ENCODE assay signal across 15 cellular contexts in the genomic region with DNA sequence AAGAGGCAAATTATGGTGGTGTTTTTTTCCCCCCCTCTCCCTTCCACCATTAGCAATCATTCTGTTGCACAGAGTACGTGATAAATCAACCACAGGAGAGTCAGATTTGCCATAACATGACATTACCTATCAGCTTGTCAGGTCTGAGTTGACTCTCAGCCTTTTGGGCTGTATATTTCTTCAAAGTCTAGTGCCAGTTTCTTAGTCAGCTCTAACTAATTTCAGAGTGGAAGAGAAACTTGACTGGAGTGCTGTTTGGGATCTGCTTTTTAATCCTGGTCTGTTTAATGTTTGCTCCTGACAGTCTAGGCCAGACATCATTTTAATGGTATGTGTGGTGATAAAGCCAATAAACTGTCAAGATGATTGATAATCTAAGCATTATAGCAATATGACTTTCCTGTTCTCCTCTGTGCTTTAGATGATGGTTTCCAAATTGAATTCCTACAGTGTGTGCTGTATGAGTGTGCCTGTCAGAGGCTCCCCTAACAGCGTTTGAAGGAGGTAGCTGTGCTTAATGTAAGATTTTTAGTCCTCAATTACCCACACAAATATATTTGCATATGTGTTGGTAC.
DNase-seq lines count a peak whose midpoint lies in the region; ATAC-seq, FAIRE-seq and TF ChIP-seq lines count a peak whose summit lies in the region.
"Had no signal": no experiment of that assay in that cellular context is flagged by ENCODE, and none has a peak within 500 bp of the region (broad histone marks: within the 10 kb centered on the region; RNA-seq: fewer than 3 reads in every experiment).

No MANE protein-coding gene starts in this region.

- peak overlapping the region; percentile 65 for H3K27ac ChIP-seq in ACC112 (ENCODE audit: low read depth, low read length)
- no peak overlapping the region for H3K27ac ChIP-seq in IMR-90 (ENCODE audit: insufficient read depth, low read length)
- H3K27ac ChIP-seq in astrocyte (ENCODE audit: low read depth, low read length), result peak overlapping the region; percentile 1
- no peak overlapping the region for H3K27ac ChIP-seq in mesenchymal stem cell (ENCODE audit: low read length, poor library complexity, severe bottlenecking)
- H3K27ac ChIP-seq: BLaER1 treated with 17β-estradiol and CSF1 and Interleukin-3, amounts not matched to agents 10 nM and 100 nM had no signal

- H3K79me1 ChIP-seq in IMR-90 (ENCODE audit: low read depth in 1 of 2, low read length in 2 of 2) (no peaks in the 10 kb centered on the region), mesenchymal stem cell (replicated peaks; ENCODE audit: low read length, poor library complexity, severe bottlenecking) (no peaks in the 10 kb centered on the region)

- H3K27me3 ChIP-seq in ACC112 (ENCODE audit: insufficient read depth, low read length) (no peaks in the 10 kb centered on the region), IMR-90 (ENCODE audit: control insufficient read depth, insufficient read depth, low read length) (peaks cover 23% of the 10 kb centered on the region), astrocyte (ENCODE audit: insufficient read depth, low read length) (peaks cover 11% of the 10 kb centered on the region), mesenchymal stem cell (ENCODE audit: control insufficient read depth in 1 of 2, insufficient read depth in 1 of 2, low read length in 2 of 2) (peaks cover 0 to 39% of the 10 kb centered on the region in 2 experiments)

- H2AFZ ChIP-seq in ACC112 (ENCODE audit: low read length, unreplicated experiment), result peak overlapping the region; percentile 29
- no peak overlapping the region for H2AFZ ChIP-seq in IMR-90 (replicated peaks; ENCODE audit: low read length, poor library complexity)
- no peak overlapping the region for H2AFZ ChIP-seq in astrocyte (ENCODE audit: low read depth, low read length)
- H2AFZ ChIP-seq in mesenchymal stem cell (ENCODE audit: low read depth, low read length), result no peak overlapping the region

- intact Hi-C loops in IMR-90 (cut with micrococcal nuclease), result no loop called here

- H4K20me1 ChIP-seq in IMR-90 (ENCODE audit: insufficient read depth, low read length) (no peaks in the 10 kb centered on the region), astrocyte (ENCODE audit: insufficient read depth, low read length) (no peaks in the 10 kb centered on the region)
- H4K20me1 ChIP-seq: BLaER1 treated with 17β-estradiol and CSF1 and Interleukin-3, amounts not matched to agents 10 nM and 100 nM had no signal

- H3K56ac ChIP-seq in IMR-90 (ENCODE audit: extremely low read depth, insufficient read depth, low read length), result no peak overlapping the region

- no peaks in the 10 kb centered on the region for H3K79me2 ChIP-seq in ACC112 (ENCODE audit: control insufficient read depth, insufficient read depth, low read length, unreplicated experiment)
- no peaks in the 10 kb centered on the region for H3K79me2 ChIP-seq in astrocyte (ENCODE audit: insufficient read depth, low read length)

- CTCF ChIA-PET in IMR-90 (lab: Yijun Ruan, JAX), result no interaction called here

- H3K4me3 ChIP-seq in ACC112 (ENCODE audit: low read depth, low read length) (peak overlapping the region; percentile 22; the same call in 1 of the 2 replicates), IMR-90 (ENCODE audit: insufficient read depth, low read depth, low read length) (no peak overlapping the region), astrocyte (ENCODE audit: insufficient read depth, low read depth, low read length) (no peak overlapping the region), mesenchymal stem cell (ENCODE audit: insufficient read depth in 1 of 2, low read depth in 1 of 2, low read length in 2 of 2) (peak overlapping the region in 1 of 2 experiments; percentile 28)
- H3K4me3 ChIP-seq: BLaER1 treated with 17β-estradiol and CSF1 and Interleukin-3, amounts not matched to agents 10 nM and 100 nM; lung had no signal

- H3K9me1 ChIP-seq in IMR-90 (ENCODE audit: insufficient read depth, low read length), result no peaks in the 10 kb centered on the region

- H2BK5ac ChIP-seq in IMR-90 (ENCODE audit: low read depth, low read length, poor library complexity, severe bottlenecking) (no peak overlapping the region), mesenchymal stem cell (ENCODE audit: low read depth, low read length, poor library complexity, severe bottlenecking) (no peak overlapping the region)

- no peak overlapping the region for H4K5ac ChIP-seq in IMR-90 (ENCODE audit: low read depth, low read length)

- dilution Hi-C loops in IMR-90 (cut with HindIII; ENCODE audit: low sequenced_read_pairs, unreplicated experiment), result no loop called here

- FAIRE-seq in astrocyte (lab: Jason Lieb, UNC), result peak; percentile 93
- FAIRE-seq: GM12891 had no signal

- no CpG with 5 or more reads among the region's 2 CpGs for WGBS in IMR-90 (ENCODE audit: extremely low coverage in 2 of 2, insufficient read length in 1 of 2), 2 experiments
- WGBS in mesenchymal stem cell, result 7% methylated on average over 1 of the region's 2 CpGs

- H3K18ac ChIP-seq in IMR-90 (ENCODE audit: low read depth, low read length) (no peak overlapping the region), mesenchymal stem cell (ENCODE audit: low read depth in 1 of 2, low read length in 2 of 2) (peak overlapping the region in 1 of 2 experiments; percentile 6)

- TF ChIP-seq POLR2A in IMR-90 (IDR thresholded peaks at IDR 0.05; ENCODE audit: low read depth, low read length), result no peak

- H4K91ac ChIP-seq in IMR-90 (ENCODE audit: insufficient read depth, low read depth, low read length), result no peak overlapping the region
- no peak overlapping the region for H4K91ac ChIP-seq in mesenchymal stem cell (ENCODE audit: low read length)

- in situ Hi-C loops in IMR-90 (cut with MboI; ENCODE audit: low sequenced_read_pairs), result no loop called here

- H2AK9ac ChIP-seq in IMR-90 (replicated peaks; ENCODE audit: low read depth, low read length, poor library complexity), result no peak overlapping the region

- ATAC-seq in IMR-90 (ENCODE audit: low read depth) (peak; percentile 79), HG02840 (IDR thresholded peaks at IDR 0.05; ENCODE audit: low FRiP score, unreplicated experiment) (no peak), HG03175 (IDR thresholded peaks at IDR 0.05; ENCODE audit: unreplicated experiment) (no peak), HG03045 (IDR thresholded peaks at IDR 0.05; ENCODE audit: unreplicated experiment) (no peak)
- ATAC-seq: stimulated activated naive CD8-positive, alpha-beta T cell treated with anti-CD3 and anti-CD28 coated beads, Interleukin-15, Interleukin-2, amounts not matched to agents 100 U/mL and 50 U/mL, for 24 hours had no signal

- H3K4me3 Mint-ChIP-seq in astrocyte (ENCODE audit: unreplicated experiment), result no peak overlapping the region
- H3K4me3 Mint-ChIP-seq: activated naive CD4-positive, alpha-beta T cell treated with anti-CD3 and anti-CD28 coated beads, Interleukin-2, amount 50 U/mL, for 24 hours had no signal

- no peaks in the 10 kb centered on the region for H3K36me3 Mint-ChIP-seq in astrocyte (ENCODE audit: low read depth, unreplicated experiment)
- H3K36me3 Mint-ChIP-seq: activated naive CD4-positive, alpha-beta T cell treated with anti-CD3 and anti-CD28 coated beads, Interleukin-2, amount 50 U/mL, for 24 hours had no signal

- H3K4ac ChIP-seq in IMR-90 (ENCODE audit: low read depth, low read length) (no peak overlapping the region), mesenchymal stem cell (ENCODE audit: low read depth in 1 of 2, low read length in 2 of 2) (no peak overlapping the region)

- H3K14ac ChIP-seq in IMR-90 (replicated peaks; ENCODE audit: low read depth, low read length), result no peak overlapping the region
- H3K14ac ChIP-seq in mesenchymal stem cell (ENCODE audit: low read length in 2 of 2), result no peak overlapping the region

- TF ChIP-seq RAD21 in IMR-90 (IDR thresholded peaks at IDR 0.05; ENCODE audit: low read length), result no peak

- peak overlapping the region in 1 of 2 experiments; percentile 3 for H2BK12ac ChIP-seq in mesenchymal stem cell (ENCODE audit: low read length in 2 of 2)

- H3K9ac ChIP-seq in IMR-90 (ENCODE audit: low read depth, low read length) (no peak overlapping the region), astrocyte (ENCODE audit: low read length) (no peak overlapping the region), mesenchymal stem cell (ENCODE audit: low read length) (peak overlapping the region; percentile 51)
- H3K9ac ChIP-seq: BLaER1 treated with 17β-estradiol and CSF1 and Interleukin-3, amounts not matched to agents 10 nM and 100 nM had no signal

- H3K4me1 ChIP-seq in ACC112 (ENCODE audit: control insufficient read depth, insufficient read depth, low read length, unreplicated experiment) (peaks cover 32% of the 10 kb centered on the region), IMR-90 (ENCODE audit: control insufficient read depth, insufficient read depth, low read length) (peaks cover 2% of the 10 kb centered on the region; the same call in 1 of the 2 replicates), astrocyte (ENCODE audit: insufficient read depth, low read length) (peaks cover 6% of the 10 kb centered on the region), mesenchymal stem cell (ENCODE audit: control insufficient read depth, insufficient read depth, low read depth, low read length) (peaks cover 1% of the 10 kb centered on the region)

- no peak overlapping the region for H2BK120ac ChIP-seq in IMR-90 (ENCODE audit: low read depth, low read length)
- no peak overlapping the region for H2BK120ac ChIP-seq in mesenchymal stem cell (ENCODE audit: low read depth, low read length)

- H2BK15ac ChIP-seq in IMR-90 (ENCODE audit: low read depth, low read length), result no peak overlapping the region
- no peak overlapping the region for H2BK15ac ChIP-seq in mesenchymal stem cell (ENCODE audit: low read depth, poor library complexity, severe bottlenecking)

- H2AK5ac ChIP-seq in IMR-90 (ENCODE audit: low read depth, low read length), result no peak overlapping the region
- no peak overlapping the region for H2AK5ac ChIP-seq in mesenchymal stem cell (ENCODE audit: low read length, severe bottlenecking)

- TF ChIP-seq CTCF in IMR-90 (conservative IDR thresholded peaks at IDR 0.05; ENCODE audit: low read depth, low read length) (no peak), astrocyte (IDR thresholded peaks at IDR 0.05; ENCODE audit: insufficient read depth, low read depth, low read length) (no peak)

- H3K9me3 ChIP-seq in IMR-90 (ENCODE audit: control insufficient read depth, insufficient read depth, low read length) (no peaks in the 10 kb centered on the region), astrocyte (ENCODE audit: insufficient read depth, low read depth, low read length) (no peaks in the 10 kb centered on the region), mesenchymal stem cell (ENCODE audit: control insufficient read depth, low read length) (no peaks in the 10 kb centered on the region)

- peak; percentile 55 for DNase-seq in IMR-90
- DNase-seq in astrocyte (ENCODE audit: low read depth), result peak; percentile 97
- peak; percentile 93 for DNase-seq in mesenchymal stem cell
- no peak for DNase-seq in NOMO-1 (lab: John Stamatoyannopoulos, UW; ENCODE audit: unreplicated experiment in 2 of 2)
- DNase-seq: activated CD4-positive, alpha-beta T cell treated with anti-CD3 and anti-CD28 coated beads for 48 hours; stimulated activated CD4-positive, alpha-beta T cell treated with anti-CD3 and anti-CD28 coated beads, Interleukin-12 subunit alpha, Interleukin-12 subunit beta, amount 100 ng/mL, for 4 hours; stimulated activated naive CD8-positive, alpha-beta T cell treated with anti-CD3 and anti-CD28 coated beads, Interleukin-15, Interleukin-2, amounts not matched to agents 100 U/mL and 50 U/mL, for 24 hours had no signal

- no peak overlapping the region for H3K27ac Mint-ChIP-seq in astrocyte (ENCODE audit: unreplicated experiment)
- H3K27ac Mint-ChIP-seq: activated naive CD4-positive, alpha-beta T cell treated with anti-CD3 and anti-CD28 coated beads, Interleukin-2, amount 50 U/mL, for 24 hours had no signal

- no TSS peak for BruUV-seq in IMR-90 (replicated peaks; lab: Mats Ljungman, UMichigan)

- POLR2A ChIA-PET in IMR-90 (lab: Charles Lee; ENCODE audit: unreplicated experiment), result no interaction called here

- no peak overlapping the region for H2BK20ac ChIP-seq in IMR-90 (ENCODE audit: low read depth, low read length)

- peaks cover 10% of the 10 kb centered on the region for H3K4me1 Mint-ChIP-seq in astrocyte (ENCODE audit: low read depth, unreplicated experiment)
- H3K4me1 Mint-ChIP-seq: activated naive CD4-positive, alpha-beta T cell treated with anti-CD3 and anti-CD28 coated beads, Interleukin-2, amount 50 U/mL, for 24 hours had no signal

- peaks cover 7% of the 10 kb centered on the region for H3K9me3 Mint-ChIP-seq in astrocyte (ENCODE audit: unreplicated experiment)
- H3K9me3 Mint-ChIP-seq: activated naive CD4-positive, alpha-beta T cell treated with anti-CD3 and anti-CD28 coated beads, Interleukin-2, amount 50 U/mL, for 24 hours had no signal

- H3K4me2 ChIP-seq in IMR-90 (ENCODE audit: low read depth, low read length) (no peak overlapping the region), astrocyte (ENCODE audit: low read length) (peak overlapping the region; percentile 50), mesenchymal stem cell (ENCODE audit: low read length, poor library complexity, severe bottlenecking) (no peak overlapping the region)

- H3K23ac ChIP-seq in IMR-90 (ENCODE audit: low read depth, low read length), result no peak overlapping the region
- H3K23ac ChIP-seq in mesenchymal stem cell (ENCODE audit: low read length in 2 of 2), result no peak overlapping the region

- no peaks in the 10 kb centered on the region for H3K36me3 ChIP-seq in ACC112 (ENCODE audit: insufficient read depth, low read length)
- H3K36me3 ChIP-seq in IMR-90 (ENCODE audit: control insufficient read depth, insufficient read depth, low read length), result no peaks in the 10 kb centered on the region
- H3K36me3 ChIP-seq in astrocyte (ENCODE audit: insufficient read depth, low read length), result no peaks in the 10 kb centered on the region
- H3K36me3 ChIP-seq in mesenchymal stem cell (ENCODE audit: control insufficient read depth in 1 of 2, insufficient read depth in 2 of 2, low read depth in 1 of 2, low read length in 2 of 2), result no peaks in the 10 kb centered on the region
- H3K36me3 ChIP-seq: BLaER1 treated with 17β-estradiol and CSF1 and Interleukin-3, amounts not matched to agents 10 nM and 100 nM had no signal

- H4K8ac ChIP-seq in IMR-90 (ENCODE audit: low read depth in 2 of 2, low read length in 2 of 2), result no peak overlapping the region
- peak overlapping the region; percentile 35 for H4K8ac ChIP-seq in mesenchymal stem cell (ENCODE audit: low read length)

- H3K27me3 Mint-ChIP-seq in astrocyte (ENCODE audit: low read depth, unreplicated experiment), result peaks cover 49% of the 10 kb centered on the region

Comparison
In these comparisons a context has a peak if more than half of its experiments do, and no peak if none do; other contexts are left out.
1. H3K27ac ChIP-seq: peak in ACC112 (single experiment) and astrocyte (single experiment); none in IMR-90 (single experiment) and mesenchymal stem cell (single experiment).
2. DNase-seq: peak in IMR-90 (single experiment), astrocyte (single experiment) and mesenchymal stem cell (single experiment); none in NOMO-1 (0 of 2).